Comparison of ENCODE assay signal across 15 cellular contexts in genomic region chr14:100471451-100472093, GRCh38.
DNase-seq lines count a peak whose midpoint lies in the region; ATAC-seq, FAIRE-seq and TF ChIP-seq lines count a peak whose summit lies in the region.
"Had no signal": no experiment of that assay in that cellular context is flagged by ENCODE, and none has a peak within 500 bp of the region (broad histone marks: within the 10 kb centered on the region; RNA-seq: fewer than 3 reads in every experiment).

No MANE protein-coding gene starts in this region.

- 41 to 50% methylated on average over 16 of the region's 16 CpGs for WGBS in pancreas, 2 donors

- peak overlapping the region in 2 of 4 donors; percentile 30 to 41 for H3K27ac ChIP-seq in pancreas
- H3K27ac ChIP-seq: Peyer's patch, tibial nerve had no signal

- FAIRE-seq in pancreas (lab: Jason Lieb, UNC): no peak
- FAIRE-seq: endometrium had no signal

- DNase-seq in NCI-H2029 (lab: John Stamatoyannopoulos, UW): peak; percentile 56
- no peak for DNase-seq in NCI-H2029 treated with DMSO at 0.1 percent for 48 hours (lab: John Stamatoyannopoulos, UW)
- peak; percentile 61 for DNase-seq in NCI-H146 treated with DMSO at 0.1 percent for 48 hours (lab: John Stamatoyannopoulos, UW; ENCODE audit: unreplicated experiment)
- peak; percentile 43 for DNase-seq in RPMI7951 (ENCODE audit: low read depth)
- peak in 3 of 6 donors; percentile 51 to 69 (median 56) for DNase-seq in pancreas
- no peak for DNase-seq in ecto neural progenitor cell (ENCODE audit: low spot score)
- no peak for DNase-seq in ACHN
- DNase-seq: 8988T, glutamatergic neuron, left cardiac atrium, Peyer's patch had no signal

- ATAC-seq in pancreas (peak; percentile 16 to 61 (median 24)), GM19455 (IDR thresholded peaks at IDR 0.05; ENCODE audit: unreplicated experiment) (no peak)
- ATAC-seq: activated T-helper 17 cell treated with anti-CD3 and anti-CD28 coated beads, Interleukin-2, amount 50 U/mL, for 72 hours; left cardiac atrium had no signal

- TF ChIP-seq CTCF in pancreas (IDR thresholded peaks at IDR 0.05): no peak

- no peaks in the 10 kb centered on the region for H3K36me3 ChIP-seq in pancreas
- H3K36me3 ChIP-seq: Peyer's patch had no signal

- in situ Hi-C loops in ACHN (cut with HindIII; ENCODE audit: low pct_ligation_motif_present, low pct_unique_long_range_greater_than_20kb, low sequenced_read_pairs): no loop called here

- intact Hi-C loops in pancreas (cut with DNase I): no loop called here

- H3K4me3 ChIP-seq in pancreas: no peak overlapping the region
- H3K4me3 ChIP-seq: Peyer's patch, tibial nerve had no signal

- H3K4me1 ChIP-seq in pancreas: peaks cover 9 to 20% (median 10%) of the 10 kb centered on the region in 3 donors
- H3K4me1 ChIP-seq: Peyer's patch, tibial nerve had no signal

- no peaks in the 10 kb centered on the region for H3K9me3 ChIP-seq in pancreas
- H3K9me3 ChIP-seq: Peyer's patch, tibial nerve had no signal

- no peaks in the 10 kb centered on the region for H3K27me3 ChIP-seq in pancreas
- H3K27me3 ChIP-seq: Peyer's patch, tibial nerve had no signal

Comparison
In these comparisons a context has a peak if more than half of its experiments do, and no peak if none do; other contexts are left out.
1. DNase-seq: peak in NCI-H2029 (single experiment), NCI-H146 treated with DMSO at 0.1 percent for 48 hours (single experiment) and RPMI7951 (single experiment); none in NCI-H2029 treated with DMSO at 0.1 percent for 48 hours (single experiment), ecto neural progenitor cell (single experiment) and ACHN (single experiment).